10 cellular contexts compared by ENCODE assay signal in genomic region chr7:104627516-104627915, GRCh38.
A peak's percentile ranks its signal among the peaks of the same experiment; 100 is the strongest.
DNase-seq lines count a peak whose midpoint lies in the region; ATAC-seq and TF ChIP-seq lines count a peak whose summit lies in the region.
"Had no signal": no experiment of that assay in that cellular context is flagged by ENCODE, and none has a peak within 500 bp of the region (broad histone marks: within the 10 kb centered on the region; RNA-seq: fewer than 3 reads in every experiment).

No MANE protein-coding gene starts in this region.

- intact Hi-C loops in activated CD4-positive, alpha-beta T cell treated with anti-CD3 and anti-CD28 coated beads, Interleukin-2, amount 10 ng/mL, durations not matched to agents 24 days and 14 days (cut with micrococcal nuclease) = no loop called here

- H3K27ac ChIP-seq in WERI-Rb-1 = no peak overlapping the region

- POLR2A ChIA-PET in naive thymus-derived CD8-positive, alpha-beta T cell (lab: Charles Lee) = no interaction called here

- no peaks in the 10 kb centered on the region for H3K36me3 ChIP-seq in WERI-Rb-1

- no peaks in the 10 kb centered on the region for H3K9me3 Mint-ChIP-seq in activated CD4-positive, alpha-beta T cell treated with anti-CD3 and anti-CD28 coated beads, Interleukin-2, amount 10 ng/mL, durations not matched to agents 24 days and 14 days
- no peaks in the 10 kb centered on the region for H3K9me3 Mint-ChIP-seq in naive thymus-derived CD8-positive, alpha-beta T cell

- H3K27ac Mint-ChIP-seq in activated CD4-positive, alpha-beta T cell treated with anti-CD3 and anti-CD28 coated beads, Interleukin-2, amount 10 ng/mL, durations not matched to agents 24 days and 14 days = no peak overlapping the region
- no peak overlapping the region for H3K27ac Mint-ChIP-seq in naive thymus-derived CD8-positive, alpha-beta T cell

- ATAC-seq in naive thymus-derived CD8-positive, alpha-beta T cell = no peak
- ATAC-seq: left colon had no signal

- no peaks in the 10 kb centered on the region for H3K27me3 ChIP-seq in WERI-Rb-1 (ENCODE audit: insufficient read depth, low read depth, severe bottlenecking)

- H3K27me3 Mint-ChIP-seq in activated CD4-positive, alpha-beta T cell treated with anti-CD3 and anti-CD28 coated beads, Interleukin-2, amount 10 ng/mL, durations not matched to agents 24 days and 14 days = no peaks in the 10 kb centered on the region
- peaks cover 0 to 20% (median 3%) of the 10 kb centered on the region in 5 donors for H3K27me3 Mint-ChIP-seq in naive thymus-derived CD8-positive, alpha-beta T cell

- no peaks in the 10 kb centered on the region for H3K4me1 Mint-ChIP-seq in activated CD4-positive, alpha-beta T cell treated with anti-CD3 and anti-CD28 coated beads, Interleukin-2, amount 10 ng/mL, durations not matched to agents 24 days and 14 days
- H3K4me1 Mint-ChIP-seq in naive thymus-derived CD8-positive, alpha-beta T cell = peaks cover 0 to 1% (median 0%) of the 10 kb centered on the region in 4 donors

- DNase-seq in activated CD4-positive, alpha-beta T cell treated with anti-CD3 and anti-CD28 coated beads, Interleukin-2, amount 10 ng/mL, durations not matched to agents 24 days and 14 days = peak; percentile 67
- DNase-seq in activated CD4-positive, alpha-beta T cell treated with anti-CD3 and anti-CD28 coated beads, Interleukin-2, amount 50 U/mL, for 1 hour = no peak
- DNase-seq in RKO (ENCODE audit: low spot score) = peak; percentile 70
- DNase-seq in epithelial cell of esophagus (ENCODE audit: low read depth) = peak; percentile 55
- DNase-seq in putamen (ENCODE audit: low spot score) = peak; percentile 7
- DNase-seq in WERI-Rb-1 = no peak
- no peak for DNase-seq in mesenteric fat pad (ENCODE audit: low spot score)
- DNase-seq in naive thymus-derived CD8-positive, alpha-beta T cell = no peak
- DNase-seq: NCI-H2107 had no signal

- no peak overlapping the region for H3K4me3 ChIP-seq in epithelial cell of esophagus (ENCODE audit: low read length)
- no peak overlapping the region for H3K4me3 ChIP-seq in WERI-Rb-1 (ENCODE audit: low read depth, low read length)

- no peak overlapping the region for H3K4me3 Mint-ChIP-seq in activated CD4-positive, alpha-beta T cell treated with anti-CD3 and anti-CD28 coated beads, Interleukin-2, amount 10 ng/mL, durations not matched to agents 24 days and 14 days
- no peak overlapping the region for H3K4me3 Mint-ChIP-seq in naive thymus-derived CD8-positive, alpha-beta T cell

- H3K36me3 Mint-ChIP-seq in activated CD4-positive, alpha-beta T cell treated with anti-CD3 and anti-CD28 coated beads, Interleukin-2, amount 10 ng/mL, durations not matched to agents 24 days and 14 days (ENCODE audit: low read depth) = no peaks in the 10 kb centered on the region
- no peaks in the 10 kb centered on the region for H3K36me3 Mint-ChIP-seq in naive thymus-derived CD8-positive, alpha-beta T cell

- H3K9me3 ChIP-seq in WERI-Rb-1 (ENCODE audit: severe bottlenecking) = no peaks in the 10 kb centered on the region

- TF ChIP-seq CTCF in epithelial cell of esophagus (IDR thresholded peaks at IDR 0.05; ENCODE audit: insufficient read depth, low read depth, low read length, missing control alignments) (no peak), WERI-Rb-1 (IDR thresholded peaks at IDR 0.05; ENCODE audit: low read depth, low read length) (no peak)

Comparison
In these comparisons a context has a peak if more than half of its experiments do, and no peak if none do; other contexts are left out.
1. DNase-seq: peak in activated CD4-positive, alpha-beta T cell treated with anti-CD3 and anti-CD28 coated beads, Interleukin-2, amount 10 ng/mL, durations not matched to agents 24 days and 14 days (single experiment), RKO (single experiment), epithelial cell of esophagus (single experiment) and putamen (single experiment); none in activated CD4-positive, alpha-beta T cell treated with anti-CD3 and anti-CD28 coated beads, Interleukin-2, amount 50 U/mL, for 1 hour (single experiment), WERI-Rb-1 (single experiment), mesenteric fat pad (single experiment) and naive thymus-derived CD8-positive, alpha-beta T cell (0 of 10).